8 cellular contexts compared by ENCODE assay signal in genomic region chr3:195897081-195897852, GRCh38. TPM values are rescaled to one million over a fixed set of nuclear protein-coding genes. Genes with fewer than 3 reads are reported as not detected.
A peak's percentile ranks its signal among the peaks of the same experiment; 100 is the strongest.
DNase-seq lines count a peak whose midpoint lies in the region; FAIRE-seq and TF ChIP-seq lines count a peak whose summit lies in the region.

No MANE protein-coding gene starts in this region.

- H3K9me3 Mint-ChIP-seq in activated T-cell treated with anti-CD3 and anti-CD28 coated beads, Interleukin-2, amount 50 U/mL, for 24 hours: no peaks in the 10 kb centered on the region

- no peak overlapping the region for H2AFZ ChIP-seq in keratinocyte (ENCODE audit: control insufficient read depth, low read length)

- WGBS in thyroid gland, 2 donors: 75 to 81% methylated on average over 8 of the region's 10 CpGs

- H3K4me3 Mint-ChIP-seq in activated T-cell treated with anti-CD3 and anti-CD28 coated beads, Interleukin-2, amount 50 U/mL, for 24 hours: peak overlapping the region; percentile 86

- H3K9me1 ChIP-seq in keratinocyte (ENCODE audit: control insufficient read depth, extremely low read depth, insufficient read depth, low read length): no peaks in the 10 kb centered on the region

- peaks cover 68% of the 10 kb centered on the region for H3K4me1 Mint-ChIP-seq in activated T-cell treated with anti-CD3 and anti-CD28 coated beads, Interleukin-2, amount 50 U/mL, for 24 hours (ENCODE audit: low read depth)

- no peaks in the 10 kb centered on the region for H3K36me3 ChIP-seq in adipocyte (ENCODE audit: control insufficient read depth, insufficient read depth, low read length, severe bottlenecking)
- peaks cover 0 to 3% of the 10 kb centered on the region in 2 experiments for H3K36me3 ChIP-seq in keratinocyte (ENCODE audit: control insufficient read depth in 2 of 2, extremely low read depth in 1 of 2, insufficient read depth in 2 of 2, low read length in 2 of 2)
- H3K36me3 ChIP-seq in thyroid gland: no peaks in the 10 kb centered on the region

- peak overlapping the region; percentile 96 for H3K27ac Mint-ChIP-seq in activated T-cell treated with anti-CD3 and anti-CD28 coated beads, Interleukin-2, amount 50 U/mL, for 24 hours

- peak overlapping the region; percentile 27 for H3K4me3 ChIP-seq in adipocyte (ENCODE audit: low read length)
- peak overlapping the region in 2 of 3 experiments; percentile 70 to 86 for H3K4me3 ChIP-seq in keratinocyte (ENCODE audit: control insufficient read depth in 2 of 3, extremely low read depth in 1 of 3, insufficient read depth in 2 of 3, low read depth in 1 of 3, low read length in 3 of 3)
- no peak overlapping the region for H3K4me3 ChIP-seq in thyroid gland (replicated peaks in 1 of 3)

- peaks cover 5% of the 10 kb centered on the region for H3K36me3 Mint-ChIP-seq in activated T-cell treated with anti-CD3 and anti-CD28 coated beads, Interleukin-2, amount 50 U/mL, for 24 hours (ENCODE audit: low read depth)

- H3K4me1 ChIP-seq in adipocyte (ENCODE audit: control insufficient read depth, insufficient read depth, low read length) (peaks cover 49% of the 10 kb centered on the region), keratinocyte (ENCODE audit: control insufficient read depth, extremely low read depth, insufficient read depth, low read length) (peaks cover 40% of the 10 kb centered on the region), thyroid gland (peaks cover 54 to 70% of the 10 kb centered on the region in 2 donors)

- H4K20me1 ChIP-seq in keratinocyte (ENCODE audit: control insufficient read depth, extremely low read depth, insufficient read depth, low read length): no peaks in the 10 kb centered on the region

- TF ChIP-seq CTCF in keratinocyte (optimal IDR thresholded peaks at IDR 0.05 in 1 of 3, IDR thresholded peaks at IDR 0.05 in 1 of 3, conservative IDR thresholded peaks at IDR 0.05 in 1 of 3; ENCODE audit: extremely low read depth in 1 of 3, insufficient read depth in 2 of 3, low read length in 3 of 3): no peak
- no peak for TF ChIP-seq CTCF in thyroid gland (IDR thresholded peaks at IDR 0.05)

- no peaks in the 10 kb centered on the region for H3K27me3 ChIP-seq in adipocyte (replicated peaks; ENCODE audit: control insufficient read depth, insufficient read depth, low read length)
- H3K27me3 ChIP-seq in keratinocyte (ENCODE audit: control insufficient read depth, extremely low read depth, insufficient read depth, low read length): no peaks in the 10 kb centered on the region
- no peaks in the 10 kb centered on the region for H3K27me3 ChIP-seq in thyroid gland

- H3K9ac ChIP-seq in adipocyte (ENCODE audit: low read length) (peak overlapping the region; percentile 74), keratinocyte (ENCODE audit: control insufficient read depth, extremely low read depth, insufficient read depth, low read length) (no peak overlapping the region)

- H3K27me3 Mint-ChIP-seq in activated T-cell treated with anti-CD3 and anti-CD28 coated beads, Interleukin-2, amount 50 U/mL, for 24 hours: no peaks in the 10 kb centered on the region

- H3K9me3 ChIP-seq in adipocyte (ENCODE audit: control insufficient read depth, low read length): no peaks in the 10 kb centered on the region
- no peaks in the 10 kb centered on the region for H3K9me3 ChIP-seq in keratinocyte (ENCODE audit: control insufficient read depth, low read depth, low read length)
- no peaks in the 10 kb centered on the region for H3K9me3 ChIP-seq in thyroid gland

- peak overlapping the region; percentile 99 for H3K4me2 ChIP-seq in keratinocyte (ENCODE audit: control insufficient read depth, extremely low read depth, insufficient read depth, low read depth, low read length)

- no peak for TF ChIP-seq POLR2A in thyroid gland (IDR thresholded peaks at IDR 0.05)

- H3K79me2 ChIP-seq in keratinocyte (ENCODE audit: control insufficient read depth, insufficient read depth, low read length): peaks cover 58% of the 10 kb centered on the region

- intact Hi-C loops in thyroid gland (cut with DNase I): no loop called here

- DNase-seq in activated T-cell treated with anti-CD3 and anti-CD28 coated beads, Interleukin-2, amount 50 U/mL, for 24 hours: no peak
- DNase-seq in activated T-cell treated with anti-CD3 and anti-CD28 coated beads, Interleukin-2, amount 50 U/mL, for 1 hour: no peak
- peak; percentile 66 for DNase-seq in adipocyte (ENCODE audit: low read depth)
- DNase-seq in keratinocyte (ENCODE audit: low read depth, low spot score): peak; percentile 84
- DNase-seq in thyroid gland: peak in 1 of 2 donors; percentile 18
- no peak for DNase-seq in activated effector memory CD4-positive, alpha-beta T cell treated with Interleukin-2 at 50 U/mL for 16 hours
- no peak for DNase-seq in NCI-H2171 (lab: John Stamatoyannopoulos, UW)
- no peak for DNase-seq in stimulated activated CD4-positive, alpha-beta T cell treated with anti-CD3 and anti-CD28 coated beads, Interleukin-4, amount 100 ng/mL, for 24 hours

- H3K27ac ChIP-seq in keratinocyte (ENCODE audit: control insufficient read depth, insufficient read depth, low read length): peak overlapping the region; percentile 81
- H3K27ac ChIP-seq in thyroid gland: peak overlapping the region; percentile 43 to 84 (median 74)

- FAIRE-seq in keratinocyte (lab: Jason Lieb, UNC): no peak

- dilution Hi-C loops in keratinocyte (cut with MboI; ENCODE audit: extremely low pct_ligation_motif_present, low sequenced_read_pairs): no loop called here

RNA-seq across cellular contexts. Expression of gene TNK2, which starts 11.1 kb away (rescaled TPM):
- 10.6 to 21.4 TPM (median 15.8 TPM) in 3 replicates for polyA plus RNA-seq in keratinocyte
- 17.1 TPM for polyA plus RNA-seq in keratinocyte (2011; ENCODE audit: low read depth)
- polyA plus RNA-seq in keratinocyte (2011; cell fraction: cytosol; rRNA removed): 4.4 and 10.0 TPM in 2 replicates
- 56.7 and 70.6 TPM in 2 replicates for polyA plus RNA-seq in keratinocyte (2011; cell fraction: nucleus; rRNA removed)
- polyA plus RNA-seq in keratinocyte (2012; ENCODE audit: low replicate concordance): 23.7 and 30.5 TPM in 2 replicates
- polyA minus RNA-seq in keratinocyte: 24.1 to 62.9 TPM (median 26.8 TPM) in 3 replicates
- polyA minus RNA-seq in keratinocyte (2011; cell fraction: cytosol; rRNA and poly(A)+ RNA removed): 24.0 TPM
- polyA minus RNA-seq in keratinocyte (2011; cell fraction: nucleus; rRNA and poly(A)+ RNA removed): 27.1 and 33.3 TPM in 2 replicates
- 10 to 100 TPM; 10.2 to 21.1 (median 12.7) TPM for total RNA-seq in thyroid gland

Comparison
In these comparisons a context has a peak if more than half of its experiments do, and no peak if none do; other contexts are left out.
1. DNase-seq: peak in adipocyte (single experiment) and keratinocyte (single experiment); none in activated T-cell treated with anti-CD3 and anti-CD28 coated beads, Interleukin-2, amount 50 U/mL, for 24 hours (single experiment), activated T-cell treated with anti-CD3 and anti-CD28 coated beads, Interleukin-2, amount 50 U/mL, for 1 hour (single experiment), activated effector memory CD4-positive, alpha-beta T cell treated with Interleukin-2 at 50 U/mL for 16 hours (single experiment), NCI-H2171 (single experiment) and stimulated activated CD4-positive, alpha-beta T cell treated with anti-CD3 and anti-CD28 coated beads, Interleukin-4, amount 100 ng/mL, for 24 hours (single experiment).
2. H3K4me3 ChIP-seq: peak in adipocyte (single experiment) and keratinocyte (2 of 3); none in thyroid gland (0 of 3).